21 cellular contexts compared by ENCODE assay signal in the genomic region with DNA sequence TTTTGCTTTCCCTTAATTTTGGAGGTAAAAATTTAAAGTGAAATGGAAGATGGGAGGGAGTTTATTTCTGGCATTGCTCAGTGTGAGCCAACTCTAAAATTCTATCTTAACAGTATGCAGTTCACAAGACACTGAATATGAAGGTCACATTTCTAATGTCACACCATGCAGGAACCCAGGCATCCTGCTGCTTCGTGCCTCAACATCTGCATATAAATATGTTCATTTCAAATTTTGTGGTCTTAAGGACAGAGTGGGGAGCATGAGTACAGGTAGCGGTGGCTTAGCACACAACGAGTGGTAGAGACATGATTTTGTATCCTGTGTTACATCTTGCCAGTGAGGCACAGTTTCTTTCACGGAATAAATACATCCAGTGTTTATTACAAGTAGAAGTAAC.
DNase-seq lines count a peak whose midpoint lies in the region; ATAC-seq and TF ChIP-seq lines count a peak whose summit lies in the region.
"Had no signal": no experiment of that assay in that cellular context is flagged by ENCODE, and none has a peak within 500 bp of the region (broad histone marks: within the 10 kb centered on the region; RNA-seq: fewer than 3 reads in every experiment).

No MANE protein-coding gene starts in this region.

- CTCF ChIA-PET in activated CD4-positive, alpha-beta memory T cell treated with anti-CD3 and anti-CD28 coated beads for 36 hours (lab: Charles Lee), result interaction anchor here (1.5 kb wide), 1 partner anchor 259 kb away, joined by 3 read pairs; no protein-coding TSS in a partner anchor

- H3K27me3 ChIP-seq in effector memory CD4-positive, alpha-beta T cell (replicated peaks; ENCODE audit: control insufficient read depth, insufficient read depth, low read length, poor library complexity, severe bottlenecking), result no peaks in the 10 kb centered on the region
- no peaks in the 10 kb centered on the region for H3K27me3 ChIP-seq in breast epithelium
- H3K27me3 ChIP-seq: BLaER1, cardiac muscle cell, foreskin keratinocyte, ovary had no signal

- TF ChIP-seq CTCF in breast epithelium (IDR thresholded peaks at IDR 0.05), result no peak

- peak overlapping the region; percentile 63 for H3K4me3 Mint-ChIP-seq in activated naive CD4-positive, alpha-beta T cell treated with anti-CD3 and anti-CD28 coated beads, Interleukin-2, amount 50 U/mL, for 24 hours
- no peak overlapping the region for H3K4me3 Mint-ChIP-seq in activated CD4-positive, alpha-beta memory T cell treated with anti-CD3 and anti-CD28 coated beads for 36 hours

- intact Hi-C loops in activated CD4-positive, alpha-beta memory T cell treated with anti-CD3 and anti-CD28 coated beads for 36 hours (cut with micrococcal nuclease), result no loop called here
- intact Hi-C loops in breast epithelium (cut with DNase I; ENCODE audit: low total_unique reads), result no loop called here

- H3K27ac ChIP-seq in effector memory CD4-positive, alpha-beta T cell (ENCODE audit: insufficient read depth, low read length, poor library complexity, severe bottlenecking), result peak overlapping the region; percentile 62
- H3K27ac ChIP-seq in breast epithelium, result no peak overlapping the region
- H3K27ac ChIP-seq: BLaER1, cardiac muscle cell, esophagus muscularis mucosa, foreskin keratinocyte, heart right ventricle, KMS-11, lower lobe of right lung, ovary, RWPE1 had no signal

- H3K4me1 Mint-ChIP-seq in activated naive CD4-positive, alpha-beta T cell treated with anti-CD3 and anti-CD28 coated beads, Interleukin-2, amount 50 U/mL, for 24 hours, result peaks cover 76% of the 10 kb centered on the region
- peaks cover 54% of the 10 kb centered on the region for H3K4me1 Mint-ChIP-seq in activated CD4-positive, alpha-beta memory T cell treated with anti-CD3 and anti-CD28 coated beads for 36 hours (ENCODE audit: low read depth)

- H3K4me1 ChIP-seq in effector memory CD4-positive, alpha-beta T cell (ENCODE audit: control insufficient read depth, insufficient read depth, low read length, poor library complexity, severe bottlenecking), result peaks cover 22% of the 10 kb centered on the region
- no peaks in the 10 kb centered on the region for H3K4me1 ChIP-seq in breast epithelium
- H3K4me1 ChIP-seq: esophagus muscularis mucosa, foreskin keratinocyte, lower lobe of right lung had no signal

- H3K36me3 Mint-ChIP-seq in activated naive CD4-positive, alpha-beta T cell treated with anti-CD3 and anti-CD28 coated beads, Interleukin-2, amount 50 U/mL, for 24 hours, result no peaks in the 10 kb centered on the region
- no peaks in the 10 kb centered on the region for H3K36me3 Mint-ChIP-seq in activated CD4-positive, alpha-beta memory T cell treated with anti-CD3 and anti-CD28 coated beads for 36 hours

- no peaks in the 10 kb centered on the region for H3K27me3 Mint-ChIP-seq in activated naive CD4-positive, alpha-beta T cell treated with anti-CD3 and anti-CD28 coated beads, Interleukin-2, amount 50 U/mL, for 24 hours
- H3K27me3 Mint-ChIP-seq in activated CD4-positive, alpha-beta memory T cell treated with anti-CD3 and anti-CD28 coated beads for 36 hours, result no peaks in the 10 kb centered on the region

- TF ChIP-seq POLR2A in breast epithelium (IDR thresholded peaks at IDR 0.05), result no peak

- H3K4me3 ChIP-seq in effector memory CD4-positive, alpha-beta T cell (ENCODE audit: insufficient read depth, low read depth, low read length, poor library complexity, severe bottlenecking), result no peak overlapping the region
- no peak overlapping the region for H3K4me3 ChIP-seq in breast epithelium
- H3K4me3 ChIP-seq: BLaER1, cardiac muscle cell, esophagus muscularis mucosa, heart right ventricle, lower lobe of right lung, ovary had no signal

- H3K9me3 ChIP-seq in effector memory CD4-positive, alpha-beta T cell (ENCODE audit: control insufficient read depth, low read length), result no peaks in the 10 kb centered on the region
- no peaks in the 10 kb centered on the region for H3K9me3 ChIP-seq in breast epithelium
- H3K9me3 ChIP-seq: esophagus muscularis mucosa, lower lobe of right lung, ovary had no signal

- DNase-seq in activated naive CD4-positive, alpha-beta T cell (lab: John Stamatoyannopoulos, UW), result no peak
- DNase-seq in activated CD4-positive, alpha-beta memory T cell treated with anti-CD3 and anti-CD28 coated beads for 36 hours, result peak; percentile 13
- DNase-seq in effector memory CD4-positive, alpha-beta T cell, result no peak
- DNase-seq in breast epithelium (ENCODE audit: low spot score in 2 of 2) (no peak), dermis blood vessel endothelial cell (no peak)
- DNase-seq: cortex of kidney, foreskin keratinocyte, HCEC 1CT, heart right ventricle, lower lobe of right lung, NCI-H446 treated with DMSO at 0.1 percent for 48 hours, NCI-H82, ovary, trophoblast cell had no signal

- peak overlapping the region; percentile 94 for H3K27ac Mint-ChIP-seq in activated naive CD4-positive, alpha-beta T cell treated with anti-CD3 and anti-CD28 coated beads, Interleukin-2, amount 50 U/mL, for 24 hours
- H3K27ac Mint-ChIP-seq in activated CD4-positive, alpha-beta memory T cell treated with anti-CD3 and anti-CD28 coated beads for 36 hours, result peak overlapping the region; percentile 2

- no peaks in the 10 kb centered on the region for H3K9me3 Mint-ChIP-seq in activated naive CD4-positive, alpha-beta T cell treated with anti-CD3 and anti-CD28 coated beads, Interleukin-2, amount 50 U/mL, for 24 hours
- H3K9me3 Mint-ChIP-seq in activated CD4-positive, alpha-beta memory T cell treated with anti-CD3 and anti-CD28 coated beads for 36 hours, result peaks cover 2% of the 10 kb centered on the region

- POLR2A ChIA-PET in activated CD4-positive, alpha-beta memory T cell treated with anti-CD3 and anti-CD28 coated beads for 36 hours (lab: Charles Lee), result no interaction called here

- no peak for ATAC-seq in GM19397 (IDR thresholded peaks at IDR 0.05; ENCODE audit: unreplicated experiment)
- ATAC-seq: foreskin keratinocyte, heart right ventricle, lower lobe of right lung had no signal

- no peaks in the 10 kb centered on the region for H3K36me3 ChIP-seq in effector memory CD4-positive, alpha-beta T cell (ENCODE audit: control insufficient read depth, insufficient read depth, low read length)
- H3K36me3 ChIP-seq in breast epithelium, result no peaks in the 10 kb centered on the region
- H3K36me3 ChIP-seq: BLaER1, cardiac muscle cell, esophagus muscularis mucosa, heart right ventricle, lower lobe of right lung, ovary had no signal
